Comparison of ENCODE assay signal across 7 cellular contexts in the genomic region with DNA sequence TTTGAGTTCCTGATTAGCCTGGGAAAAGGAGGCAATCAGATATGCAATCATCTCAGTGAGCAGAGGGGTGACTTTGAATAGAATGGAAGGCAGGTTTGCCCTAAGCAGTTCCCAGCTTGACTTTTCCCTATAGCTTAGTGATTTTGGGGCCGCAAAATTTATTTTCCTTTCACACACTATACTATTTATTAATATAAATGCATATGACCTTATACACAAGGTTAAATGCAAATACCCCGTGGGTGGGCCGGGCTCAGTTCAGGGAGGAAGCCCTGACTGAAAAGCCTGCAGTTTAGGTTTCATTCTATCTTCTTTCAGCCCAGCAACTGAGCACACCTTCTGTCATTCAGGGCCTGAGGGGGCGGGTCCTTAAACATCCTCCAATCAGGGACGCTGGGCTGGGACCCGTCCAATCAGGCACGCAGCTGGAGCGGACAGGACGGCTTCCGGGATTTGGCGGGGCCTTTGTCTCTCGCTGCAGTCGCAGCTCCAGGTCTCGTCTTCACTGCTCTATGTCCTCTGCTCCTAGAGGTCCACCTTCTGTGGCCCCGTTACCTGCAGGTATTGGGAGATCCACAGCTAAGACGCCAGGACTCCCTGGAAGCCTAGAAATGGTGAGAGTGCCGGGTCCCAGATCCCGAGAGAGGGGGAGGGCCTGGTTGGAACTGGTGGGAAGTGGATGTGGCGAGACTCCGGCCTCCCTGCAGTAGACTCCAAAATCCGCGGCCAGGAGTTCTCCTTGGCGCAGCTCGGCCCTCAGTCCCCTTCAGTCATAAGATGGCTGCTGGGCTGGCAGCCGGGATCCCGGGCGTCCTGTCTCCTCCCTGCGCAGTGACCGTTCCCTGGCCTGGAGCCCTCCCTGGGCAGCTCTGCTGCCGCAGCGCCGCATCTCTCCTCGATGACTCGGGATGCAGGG. TPM values are rescaled to one million over a fixed set of nuclear protein-coding genes. Genes with fewer than 3 reads are reported as not detected.
A peak's percentile ranks its signal among the peaks of the same experiment; 100 is the strongest.
DNase-seq lines count a peak whose midpoint lies in the region; ATAC-seq, FAIRE-seq and TF ChIP-seq lines count a peak whose summit lies in the region.

A gene (plus strand): TSS at position 468 of the 916 bp plus-strand sequence. CDS start 45 bp downstream, at position 513.

- no peaks in the 10 kb centered on the region for H3K36me3 ChIP-seq in GM12878 (ENCODE audit: control insufficient read depth in 2 of 2, insufficient read depth in 2 of 2, low read length in 1 of 2)

- peaks cover 31% of the 10 kb centered on the region for H3K79me2 ChIP-seq in GM12878 (ENCODE audit: control insufficient read depth, insufficient read depth, low read length)

- TF ChIP-seq RAD21 in GM12878 (IDR thresholded peaks at IDR 0.05; ENCODE audit: insufficient read depth, low read depth, low read length), result no peak

- peaks cover 1% of the 10 kb centered on the region; the same call in 2 of the 3 replicates for H3K9me3 ChIP-seq in GM12878 (replicated peaks; ENCODE audit: control insufficient read depth, insufficient read depth, low read length)

- TF ChIP-seq EP300 in GM12878 (IDR thresholded peaks at IDR 0.05; ENCODE audit: borderline replicate concordance in 1 of 2, control insufficient read depth in 1 of 2, low read depth in 2 of 2, low read length in 2 of 2), result no peak

- POLR2A ChIA-PET in GM12878 (lab: Charles Lee), result interaction anchor here (0.6 to 1.5 kb wide), 5 partner anchors 103 to 337 kb away, joined by 3 to 9 read pairs (median 4); a partner anchor contains a TSS

- peak within 1 kb of the TSS; percentile 92 for H2AFZ ChIP-seq in GM12878 (ENCODE audit: control insufficient read depth, low read depth, low read length)

- peak; percentile 98 for ATAC-seq in GM18511 (IDR thresholded peaks at IDR 0.05; ENCODE audit: unreplicated experiment)
- peak; percentile 99 for ATAC-seq in HG03025 (IDR thresholded peaks at IDR 0.05; ENCODE audit: low FRiP score, unreplicated experiment)
- ATAC-seq in GM12878, result peak; percentile 96
- ATAC-seq in sciatic nerve, result peak; percentile 99

- TF ChIP-seq POLR2A in GM12878 (IDR thresholded peaks at IDR 0.05; ENCODE audit: low read depth, low read length), result peak; percentile 87

- BruUV-seq in GM12878 (replicated peaks; lab: Mats Ljungman, UMichigan), result TSS peak; percentile 58

- in situ Hi-C loops in GM12878 (cut with MboI), result loop anchor here (10.0 kb wide), 1 partner anchor 588 kb away; a partner anchor contains a TSS

- SMC1A ChIA-PET in GM12878 (lab: Charles Lee; ENCODE audit: uncharacterized antibody, unreplicated experiment), result interaction anchor here (1.5 kb wide), 1 partner anchor 109 kb away, joined by 4 read pairs; a partner anchor contains a TSS

- H3K4me2 ChIP-seq in GM12878 (ENCODE audit: control insufficient read depth, insufficient read depth), result peak within 1 kb of the TSS; percentile 89

- H3K27ac ChIP-seq in GM12878 (ENCODE audit: control insufficient read depth, insufficient read depth), result peak within 1 kb of the TSS; percentile 94

- peak; percentile 62 for DNase-seq in NCI-H2029 treated with DMSO at 0.1 percent for 48 hours (lab: John Stamatoyannopoulos, UW)
- peak; percentile 82 for DNase-seq in T1000 (lab: John Stamatoyannopoulos, UW)
- peak; percentile 71 for DNase-seq in GM12878 (ENCODE audit: low read depth, low spot score)
- peak; percentile 83 for DNase-seq in iPS DF 19.7 (ENCODE audit: low read depth, low spot score)
- peak; percentile 95 for DNase-seq in sciatic nerve (ENCODE audit: low spot score)

- intact Hi-C loops in GM12878 (cut with micrococcal nuclease; ENCODE audit: unreplicated experiment), result loop anchor here (5.0 kb wide), 3 partner anchors 104 to 591 kb away; a partner anchor contains a TSS
- intact Hi-C loops in sciatic nerve (cut with DNase I), result no loop called here

- TF ChIP-seq CTCF in GM12878 (IDR thresholded peaks at IDR 0.05 in 2 of 3, conservative IDR thresholded peaks at IDR 0.05 in 1 of 3; ENCODE audit: control insufficient read depth in 2 of 3, extremely low read depth in 1 of 3, insufficient read depth in 1 of 3, low read depth in 3 of 3, low read length in 3 of 3), result no peak

- RAD21 ChIA-PET in GM12878 (lab: Charles Lee; ENCODE audit: unreplicated experiment), result interaction anchor here (1.3 to 1.4 kb wide), 2 partner anchors 135 to 237 kb away, joined by 3 read pairs; a partner anchor contains a TSS

- H3K4me3 ChIP-seq in GM12878, result peak within 1 kb of the TSS; percentile 69

- FAIRE-seq in GM12878 (lab: Jason Lieb, UNC), result peak; percentile 98

- no peaks in the 10 kb centered on the region for H4K20me1 ChIP-seq in GM12878 (ENCODE audit: control insufficient read depth, insufficient read depth)

- CTCF ChIA-PET in GM12878 (lab: Yijun Ruan, JAX), result interaction anchor here (0.5 to 1.3 kb wide), 7 partner anchors 12 to 602 kb away, joined by 3 to 5 read pairs (median 3); a partner anchor contains a TSS

- peak within 1 kb of the TSS; percentile 95 for H3K9ac ChIP-seq in GM12878 (ENCODE audit: control insufficient read depth, insufficient read depth, low read length)

- WGBS in GM12878 (ENCODE audit: insufficient coverage, insufficient replicate concordance, low lambda C conversion rate, missing lambda C conversion rate), result 2% methylated on average over 33 of the region's 34 CpGs

- H3K27me3 ChIP-seq in GM12878 (replicated peaks in 1 of 2; ENCODE audit: control insufficient read depth in 2 of 2, insufficient read depth in 2 of 2, low read length in 1 of 2), result no peaks in the 10 kb centered on the region

- no peaks in the 10 kb centered on the region for H3K4me1 ChIP-seq in GM12878 (ENCODE audit: control insufficient read depth, insufficient read depth, low read length)

TF ChIP-seq in GM12878, 131 proteins besides CTCF, POLR2A, EP300 and RAD21 (continues in another document):
- TF ChIP-seq CREB1 (IDR thresholded peaks at IDR 0.05; ENCODE audit: low read depth) (peak; percentile 47; the same call in 1 of the 2 replicates), ZNF622 (IDR thresholded peaks at IDR 0.05) (no peak), FOXK2 (IDR thresholded peaks at IDR 0.05) (no peak), IRF4 (IDR thresholded peaks at IDR 0.05; ENCODE audit: low read depth, low read length) (no peak), JUNB (IDR thresholded peaks at IDR 0.05) (no peak), CHD2 (IDR thresholded peaks at IDR 0.05; ENCODE audit: borderline replicate concordance, low read depth, low read length) (peak; percentile 75; the same call in 1 of the 2 replicates), EED (IDR thresholded peaks at IDR 0.05; ENCODE audit: low read depth) (no peak), NFXL1 (IDR thresholded peaks at IDR 0.05; ENCODE audit: borderline replicate concordance) (no peak), CREM (IDR thresholded peaks at IDR 0.05; ENCODE audit: low read depth) (0 out of 2 replicates have a peak, but pooled peaks have one; percentile 11), NR2C1 (IDR thresholded peaks at IDR 0.05) (peak; percentile 39)
- TF ChIP-seq, protein P1, sequence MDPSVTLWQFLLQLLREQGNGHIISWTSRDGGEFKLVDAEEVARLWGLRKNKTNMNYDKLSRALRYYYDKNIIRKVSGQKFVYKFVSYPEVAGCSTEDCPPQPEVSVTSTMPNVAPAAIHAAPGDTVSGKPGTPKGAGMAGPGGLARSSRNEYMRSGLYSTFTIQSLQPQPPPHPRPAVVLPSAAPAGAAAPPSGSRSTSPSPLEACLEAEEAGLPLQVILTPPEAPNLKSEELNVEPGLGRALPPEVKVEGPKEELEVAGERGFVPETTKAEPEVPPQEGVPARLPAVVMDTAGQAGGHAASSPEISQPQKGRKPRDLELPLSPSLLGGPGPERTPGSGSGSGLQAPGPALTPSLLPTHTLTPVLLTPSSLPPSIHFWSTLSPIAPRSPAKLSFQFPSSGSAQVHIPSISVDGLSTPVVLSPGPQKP (IDR thresholded peaks at IDR 0.05; ENCODE audit: low read depth, low read length), result no peak

RNA-seq across cellular contexts. Expression of the gene that starts here (rescaled TPM):
- 29.6 and 33.3 TPM in 2 replicates for total RNA-seq in GM12878 (2013; cell fraction: nucleolus; rRNA removed)
- total RNA-seq in GM12878 (2014; rRNA removed) (7.2 and 10.8 TPM in 2 replicates), GM12878 (2014; rRNA removed; fragmentation: Illumina TruSeq; extraction: Trizol) (10.6 and 12.3 TPM in 2 replicates), GM12878 (2021) (4.9 and 5.5 TPM in 2 replicates), sciatic nerve (11.2 TPM)
- 2.5 TPM for polyA plus RNA-seq in GM12878 (2011; ENCODE audit: low read depth)
- polyA plus RNA-seq in GM12878 (2011; rRNA removed) (11.2 and 17.9 TPM in 2 replicates), GM12878 (2014; fragmentation: Illumina TruSeq; extraction: Trizol) (8.2 and 8.5 TPM in 2 replicates), GM12878 (2014; fragmentation: Nextera tagmentation; extraction: Ambion mirVana) (10 to 100 TPM in 1 of 2 experiments, 1 to 10 TPM in 1; 5.1 to 10.3 TPM), GM12878 (2014; rRNA removed) (4.3 and 4.8 TPM in 2 replicates), GM12878 (2016; fragmentation: Nextera tagmentation; extraction: Ambion mirVana) (10 to 100 TPM in 1 of 2 experiments, 1 to 10 TPM in 1; 7.3 to 10.4 TPM)
- polyA plus RNA-seq in GM12878 (2011; cell fraction: cytosol; rRNA removed), result 5.3 and 5.4 TPM in 2 replicates
- 3.7 and 4.1 TPM in 2 replicates for polyA plus RNA-seq in GM12878 (2011; cell fraction: nucleus; rRNA removed)
- 3.7 and 4.0 TPM in 2 replicates for polyA plus RNA-seq in GM12878 (2012)
- polyA minus RNA-seq in GM12878 (2011; rRNA and poly(A)+ RNA removed), result 8.4 and 8.6 TPM in 2 replicates
- polyA minus RNA-seq in GM12878 (2011; cell fraction: cytosol; rRNA and poly(A)+ RNA removed), result 4.6 and 5.1 TPM in 2 replicates
- 6.0 and 10.1 TPM in 2 replicates for polyA minus RNA-seq in GM12878 (2011; cell fraction: nucleus; rRNA and poly(A)+ RNA removed)

Comparison
In these comparisons a context has a peak if more than half of its experiments do, and no peak if none do; other contexts are left out.
1. Peak in every context shown above with its lines: DNase-seq, ATAC-seq, H3K4me3 ChIP-seq and H3K27ac ChIP-seq.